Comparison of ENCODE assay signal across 9 cellular contexts in genomic region chr10:35447693-35448407, GRCh38.
DNase-seq lines count a peak whose midpoint lies in the region; ATAC-seq, FAIRE-seq and TF ChIP-seq lines count a peak whose summit lies in the region.
"Had no signal": no experiment of that assay in that cellular context is flagged by ENCODE, and none has a peak within 500 bp of the region (broad histone marks: within the 10 kb centered on the region; RNA-seq: fewer than 3 reads in every experiment).

No MANE protein-coding gene starts in this region.

- no peak overlapping the region for H3K4me3 ChIP-seq in Loucy (ENCODE audit: low read length, poor library complexity, severe bottlenecking)
- peak overlapping the region; percentile 45 for H3K4me3 ChIP-seq in skeletal muscle satellite cell (ENCODE audit: low read length)

- no peaks in the 10 kb centered on the region for H3K36me3 ChIP-seq in Loucy (ENCODE audit: insufficient read depth, low read length)
- H3K36me3 ChIP-seq in skeletal muscle satellite cell (ENCODE audit: insufficient read depth, low read length), result peaks cover 4% of the 10 kb centered on the region

- peaks cover 13% of the 10 kb centered on the region for H3K9me3 Mint-ChIP-seq in activated naive CD4-positive, alpha-beta T cell treated with anti-CD3 and anti-CD28 coated beads, Interleukin-2, amount 50 U/mL, for 24 hours

- peaks cover 97% of the 10 kb centered on the region for H3K79me2 ChIP-seq in Loucy (ENCODE audit: insufficient read depth, low read length)

- H3K27ac Mint-ChIP-seq in activated naive CD4-positive, alpha-beta T cell treated with anti-CD3 and anti-CD28 coated beads, Interleukin-2, amount 50 U/mL, for 24 hours, result peak overlapping the region; percentile 84

- no peaks in the 10 kb centered on the region for H3K27me3 ChIP-seq in Loucy (ENCODE audit: insufficient read depth, low read length, poor library complexity, severe bottlenecking)
- H3K27me3 ChIP-seq in skeletal muscle satellite cell (ENCODE audit: control insufficient read depth, insufficient read depth, low read length), result no peaks in the 10 kb centered on the region

- peaks cover 24% of the 10 kb centered on the region for H4K20me1 ChIP-seq in Loucy (ENCODE audit: insufficient read depth, low read length, poor library complexity, severe bottlenecking)

- H3K9ac ChIP-seq in Loucy (ENCODE audit: low read depth, low read length, poor library complexity, severe bottlenecking) (peak overlapping the region; percentile 31), skeletal muscle satellite cell (ENCODE audit: low read depth, low read length) (peak overlapping the region; percentile 36)

- ATAC-seq in left cardiac atrium, result peak; percentile 42 to 52

- FAIRE-seq in GM12892 (lab: Jason Lieb, UNC), result no peak
- FAIRE-seq: islet of Langerhans had no signal

- no peak for TF ChIP-seq POLR2A in GM12892 (IDR thresholded peaks at IDR 0.05; ENCODE audit: low read depth, low read length)

- H3F3A ChIP-seq in Loucy (ENCODE audit: low read depth), result peaks cover 8% of the 10 kb centered on the region; the same call in 1 of the 2 replicates

- H2AFZ ChIP-seq in Loucy (ENCODE audit: low read length), result no peak overlapping the region

- H3K4me1 Mint-ChIP-seq in activated naive CD4-positive, alpha-beta T cell treated with anti-CD3 and anti-CD28 coated beads, Interleukin-2, amount 50 U/mL, for 24 hours, result peaks cover 76% of the 10 kb centered on the region

- peaks cover 14% of the 10 kb centered on the region for H3K36me3 Mint-ChIP-seq in activated naive CD4-positive, alpha-beta T cell treated with anti-CD3 and anti-CD28 coated beads, Interleukin-2, amount 50 U/mL, for 24 hours

- H3K4me1 ChIP-seq in Loucy (ENCODE audit: insufficient read depth, low read length, poor library complexity, severe bottlenecking) (peaks cover 69% of the 10 kb centered on the region), skeletal muscle satellite cell (ENCODE audit: control insufficient read depth, insufficient read depth, low read length) (peaks cover 64% of the 10 kb centered on the region)

- DNase-seq in COLO668 (lab: John Stamatoyannopoulos, UW; ENCODE audit: unreplicated experiment) (peak; percentile 59), left cardiac atrium (peak; percentile 35), GM12892 (ENCODE audit: insufficient read length) (no peak), NCI-H2029 treated with DMSO at 0.1 percent for 48 hours (lab: John Stamatoyannopoulos, UW) (no peak), NCI-H1092 (lab: John Stamatoyannopoulos, UW) (no peak)

- intact Hi-C loops in left cardiac atrium (cut with DNase I), result no loop called here

- H3K4me3 Mint-ChIP-seq in activated naive CD4-positive, alpha-beta T cell treated with anti-CD3 and anti-CD28 coated beads, Interleukin-2, amount 50 U/mL, for 24 hours, result peak overlapping the region; percentile 64

- TF ChIP-seq CTCF in Loucy (conservative IDR thresholded peaks at IDR 0.05; ENCODE audit: low read length), result no peak

- no peaks in the 10 kb centered on the region for H3K9me2 ChIP-seq in Loucy (replicated peaks; ENCODE audit: low read depth, low read length)

- H3K27me3 Mint-ChIP-seq in activated naive CD4-positive, alpha-beta T cell treated with anti-CD3 and anti-CD28 coated beads, Interleukin-2, amount 50 U/mL, for 24 hours, result no peaks in the 10 kb centered on the region

- H3K9me3 ChIP-seq in Loucy (ENCODE audit: insufficient read depth, low read depth, low read length) (peaks cover 12% of the 10 kb centered on the region; the same call in 1 of the 2 replicates), skeletal muscle satellite cell (replicated peaks; ENCODE audit: low read length) (peaks cover 13% of the 10 kb centered on the region)

- peak overlapping the region; percentile 50 for H3K4me2 ChIP-seq in Loucy (ENCODE audit: low read depth, low read length, poor library complexity, severe bottlenecking)
- H3K4me2 ChIP-seq in skeletal muscle satellite cell (ENCODE audit: low read length), result peak overlapping the region; percentile 74

Comparison
In these comparisons a context has a peak if more than half of its experiments do, and no peak if none do; other contexts are left out.
1. DNase-seq: peak in COLO668 (single experiment) and left cardiac atrium (single experiment); none in GM12892 (single experiment), NCI-H2029 treated with DMSO at 0.1 percent for 48 hours (single experiment) and NCI-H1092 (single experiment).